2 cellular contexts compared by ENCODE assay signal in the genomic region with DNA sequence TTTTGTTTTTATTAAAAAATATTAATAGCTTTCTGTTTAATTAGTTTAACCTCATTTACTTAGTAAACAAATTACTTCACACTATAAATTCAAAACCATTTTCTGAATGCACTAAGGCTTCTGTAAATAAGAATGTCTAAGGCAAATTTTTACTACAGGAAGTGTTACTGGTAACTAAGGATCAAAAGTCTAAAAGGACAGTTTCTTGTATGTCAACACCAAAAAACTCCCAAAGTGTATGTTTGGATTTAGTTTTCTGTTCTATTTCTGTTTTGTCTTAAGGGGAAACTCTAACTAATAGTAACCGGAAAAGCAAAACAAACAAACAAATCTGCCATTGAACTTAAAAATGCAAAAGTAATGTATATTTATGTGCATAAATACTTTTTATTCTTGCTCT.
TF ChIP-seq lines count a peak whose summit lies in the region.

No MANE protein-coding gene starts in this region.

TF ChIP-seq in liver, 16 proteins besides CTCF, POLR2A, EP300 and RAD21:
- TF ChIP-seq YY1 (IDR thresholded peaks at IDR 0.05), result no peak
- TF ChIP-seq EGR1 (IDR thresholded peaks at IDR 0.05; ENCODE audit: low read depth in 2 of 2), result no peak
- no peak for TF ChIP-seq RXRA (IDR thresholded peaks at IDR 0.05)
- TF ChIP-seq, protein P1, sequence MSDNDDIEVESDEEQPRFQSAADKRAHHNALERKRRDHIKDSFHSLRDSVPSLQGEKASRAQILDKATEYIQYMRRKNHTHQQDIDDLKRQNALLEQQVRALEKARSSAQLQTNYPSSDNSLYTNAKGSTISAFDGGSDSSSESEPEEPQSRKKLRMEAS (IDR thresholded peaks at IDR 0.05), result no peak
- TF ChIP-seq FOXA1 (IDR thresholded peaks at IDR 0.05), result no peak
- no peak for TF ChIP-seq TAF1 (conservative IDR thresholded peaks at IDR 0.05)
- TF ChIP-seq HNF4A (conservative IDR thresholded peaks at IDR 0.05), result peak in 1 of 2 donors; percentile 64
- TF ChIP-seq HNF4G (IDR thresholded peaks at IDR 0.05), result no peak
- no peak for TF ChIP-seq GABPA (IDR thresholded peaks at IDR 0.05 in 1 of 2, conservative IDR thresholded peaks at IDR 0.05 in 1 of 2)
- no peak for TF ChIP-seq NR2F2 (IDR thresholded peaks at IDR 0.05)
- no peak for TF ChIP-seq SP1 (IDR thresholded peaks at IDR 0.05)
- TF ChIP-seq, protein P2, sequence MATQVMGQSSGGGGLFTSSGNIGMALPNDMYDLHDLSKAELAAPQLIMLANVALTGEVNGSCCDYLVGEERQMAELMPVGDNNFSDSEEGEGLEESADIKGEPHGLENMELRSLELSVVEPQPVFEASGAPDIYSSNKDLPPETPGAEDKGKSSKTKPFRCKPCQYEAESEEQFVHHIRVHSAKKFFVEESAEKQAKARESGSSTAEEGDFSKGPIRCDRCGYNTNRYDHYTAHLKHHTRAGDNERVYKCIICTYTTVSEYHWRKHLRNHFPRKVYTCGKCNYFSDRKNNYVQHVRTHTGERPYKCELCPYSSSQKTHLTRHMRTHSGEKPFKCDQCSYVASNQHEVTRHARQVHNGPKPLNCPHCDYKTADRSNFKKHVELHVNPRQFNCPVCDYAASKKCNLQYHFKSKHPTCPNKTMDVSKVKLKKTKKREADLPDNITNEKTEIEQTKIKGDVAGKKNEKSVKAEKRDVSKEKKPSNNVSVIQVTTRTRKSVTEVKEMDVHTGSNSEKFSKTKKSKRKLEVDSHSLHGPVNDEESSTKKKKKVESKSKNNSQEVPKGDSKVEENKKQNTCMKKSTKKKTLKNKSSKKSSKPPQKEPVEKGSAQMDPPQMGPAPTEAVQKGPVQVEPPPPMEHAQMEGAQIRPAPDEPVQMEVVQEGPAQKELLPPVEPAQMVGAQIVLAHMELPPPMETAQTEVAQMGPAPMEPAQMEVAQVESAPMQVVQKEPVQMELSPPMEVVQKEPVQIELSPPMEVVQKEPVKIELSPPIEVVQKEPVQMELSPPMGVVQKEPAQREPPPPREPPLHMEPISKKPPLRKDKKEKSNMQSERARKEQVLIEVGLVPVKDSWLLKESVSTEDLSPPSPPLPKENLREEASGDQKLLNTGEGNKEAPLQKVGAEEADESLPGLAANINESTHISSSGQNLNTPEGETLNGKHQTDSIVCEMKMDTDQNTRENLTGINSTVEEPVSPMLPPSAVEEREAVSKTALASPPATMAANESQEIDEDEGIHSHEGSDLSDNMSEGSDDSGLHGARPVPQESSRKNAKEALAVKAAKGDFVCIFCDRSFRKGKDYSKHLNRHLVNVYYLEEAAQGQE (IDR thresholded peaks at IDR 0.05), result no peak
- no peak for TF ChIP-seq JUND (IDR thresholded peaks at IDR 0.05)
- TF ChIP-seq, protein P3, sequence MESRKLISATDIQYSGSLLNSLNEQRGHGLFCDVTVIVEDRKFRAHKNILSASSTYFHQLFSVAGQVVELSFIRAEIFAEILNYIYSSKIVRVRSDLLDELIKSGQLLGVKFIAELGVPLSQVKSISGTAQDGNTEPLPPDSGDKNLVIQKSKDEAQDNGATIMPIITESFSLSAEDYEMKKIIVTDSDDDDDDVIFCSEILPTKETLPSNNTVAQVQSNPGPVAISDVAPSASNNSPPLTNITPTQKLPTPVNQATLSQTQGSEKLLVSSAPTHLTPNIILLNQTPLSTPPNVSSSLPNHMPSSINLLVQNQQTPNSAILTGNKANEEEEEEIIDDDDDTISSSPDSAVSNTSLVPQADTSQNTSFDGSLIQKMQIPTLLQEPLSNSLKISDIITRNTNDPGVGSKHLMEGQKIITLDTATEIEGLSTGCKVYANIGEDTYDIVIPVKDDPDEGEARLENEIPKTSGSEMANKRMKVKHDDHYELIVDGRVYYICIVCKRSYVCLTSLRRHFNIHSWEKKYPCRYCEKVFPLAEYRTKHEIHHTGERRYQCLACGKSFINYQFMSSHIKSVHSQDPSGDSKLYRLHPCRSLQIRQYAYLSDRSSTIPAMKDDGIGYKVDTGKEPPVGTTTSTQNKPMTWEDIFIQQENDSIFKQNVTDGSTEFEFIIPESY (IDR thresholded peaks at IDR 0.05), result no peak
- TF ChIP-seq FOXA2 (IDR thresholded peaks at IDR 0.05), result peak; percentile 20

TF ChIP-seq in HepG2, 621 proteins besides CTCF, POLR2A, EP300 and RAD21:
- TF ChIP-seq ZNF703 (CRISPR knock-in tag; IDR thresholded peaks at IDR 0.05; ENCODE audit: borderline replicate concordance) (no peak), ZNF232 (CRISPR knock-in tag; IDR thresholded peaks at IDR 0.05; ENCODE audit: borderline replicate concordance) (no peak)
- TF ChIP-seq, protein P4, sequence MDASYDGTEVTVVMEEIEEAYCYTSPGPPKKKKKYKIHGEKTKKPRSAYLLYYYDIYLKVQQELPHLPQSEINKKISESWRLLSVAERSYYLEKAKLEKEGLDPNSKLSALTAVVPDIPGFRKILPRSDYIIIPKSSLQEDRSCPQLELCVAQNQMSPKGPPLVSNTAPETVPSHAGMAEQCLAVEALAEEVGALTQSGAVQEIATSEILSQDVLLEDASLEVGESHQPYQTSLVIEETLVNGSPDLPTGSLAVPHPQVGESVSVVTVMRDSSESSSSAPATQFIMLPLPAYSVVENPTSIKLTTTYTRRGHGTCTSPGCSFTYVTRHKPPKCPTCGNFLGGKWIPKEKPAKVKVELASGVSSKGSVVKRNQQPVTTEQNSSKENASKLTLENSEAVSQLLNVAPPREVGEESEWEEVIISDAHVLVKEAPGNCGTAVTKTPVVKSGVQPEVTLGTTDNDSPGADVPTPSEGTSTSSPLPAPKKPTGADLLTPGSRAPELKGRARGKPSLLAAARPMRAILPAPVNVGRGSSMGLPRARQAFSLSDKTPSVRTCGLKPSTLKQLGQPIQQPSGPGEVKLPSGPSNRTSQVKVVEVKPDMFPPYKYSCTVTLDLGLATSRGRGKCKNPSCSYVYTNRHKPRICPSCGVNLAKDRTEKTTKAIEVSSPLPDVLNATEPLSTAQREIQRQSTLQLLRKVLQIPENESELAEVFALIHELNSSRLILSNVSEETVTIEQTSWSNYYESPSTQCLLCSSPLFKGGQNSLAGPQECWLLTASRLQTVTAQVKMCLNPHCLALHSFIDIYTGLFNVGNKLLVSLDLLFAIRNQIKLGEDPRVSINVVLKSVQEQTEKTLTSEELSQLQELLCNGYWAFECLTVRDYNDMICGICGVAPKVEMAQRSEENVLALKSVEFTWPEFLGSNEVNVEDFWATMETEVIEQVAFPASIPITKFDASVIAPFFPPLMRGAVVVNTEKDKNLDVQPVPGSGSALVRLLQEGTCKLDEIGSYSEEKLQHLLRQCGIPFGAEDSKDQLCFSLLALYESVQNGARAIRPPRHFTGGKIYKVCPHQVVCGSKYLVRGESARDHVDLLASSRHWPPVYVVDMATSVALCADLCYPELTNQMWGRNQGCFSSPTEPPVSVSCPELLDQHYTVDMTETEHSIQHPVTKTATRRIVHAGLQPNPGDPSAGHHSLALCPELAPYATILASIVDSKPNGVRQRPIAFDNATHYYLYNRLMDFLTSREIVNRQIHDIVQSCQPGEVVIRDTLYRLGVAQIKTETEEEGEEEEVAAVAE (CRISPR knock-in tag; IDR thresholded peaks at IDR 0.05; ENCODE audit: borderline replicate concordance), result no peak
